ENCODE assay signal across 8 cellular contexts in genomic region chr2:169573974-169574299, GRCh38. TPM values are rescaled to one million over a fixed set of nuclear protein-coding genes. Genes with fewer than 3 reads are reported as not detected.
A peak's percentile ranks its signal among the peaks of the same experiment; 100 is the strongest.
DNase-seq lines count a peak whose midpoint lies in the region; ATAC-seq and TF ChIP-seq lines count a peak whose summit lies in the region.

No MANE protein-coding gene starts in this region.

- no peak for DNase-seq in right atrium auricular region (ENCODE audit: low spot score)
- DNase-seq in left cardiac atrium: no peak
- no peak for DNase-seq in ascending aorta (ENCODE audit: low spot score in 2 of 2)
- DNase-seq in memory B cell (ENCODE audit: low spot score in 2 of 2): no peak
- no peak for DNase-seq in vagina (ENCODE audit: extremely low spot score in 2 of 2)

- TF ChIP-seq POLR2A in vagina (IDR thresholded peaks at IDR 0.05): no peak

- H3K27ac Mint-ChIP-seq in memory B cell: peak overlapping the region; percentile 90

- ATAC-seq in left cardiac atrium (no peak), memory B cell (ENCODE audit: low read depth) (no peak), GM19035 (IDR thresholded peaks at IDR 0.05; ENCODE audit: unreplicated experiment) (no peak), GM19455 (IDR thresholded peaks at IDR 0.05; ENCODE audit: unreplicated experiment) (no peak), HG02840 (IDR thresholded peaks at IDR 0.05; ENCODE audit: low FRiP score, unreplicated experiment) (no peak)

- H3K27me3 ChIP-seq in right atrium auricular region: no peaks in the 10 kb centered on the region
- H3K27me3 ChIP-seq in ascending aorta: no peaks in the 10 kb centered on the region
- H3K27me3 ChIP-seq in vagina: no peaks in the 10 kb centered on the region

- no peak overlapping the region for H3K27ac ChIP-seq in right atrium auricular region
- peak overlapping the region in 1 of 2 donors; percentile 37 for H3K27ac ChIP-seq in ascending aorta
- H3K27ac ChIP-seq in vagina: peak overlapping the region; percentile 66

- H3K36me3 Mint-ChIP-seq in memory B cell: peaks cover 7% of the 10 kb centered on the region

- H3K36me3 ChIP-seq in right atrium auricular region (no peaks in the 10 kb centered on the region), ascending aorta (no peaks in the 10 kb centered on the region), vagina (no peaks in the 10 kb centered on the region)

- H3K4me1 ChIP-seq in right atrium auricular region: no peaks in the 10 kb centered on the region
- H3K4me1 ChIP-seq in ascending aorta: peaks cover 0 to 8% of the 10 kb centered on the region in 2 donors
- H3K4me1 ChIP-seq in vagina: peaks cover 16% of the 10 kb centered on the region

- H3K4me3 ChIP-seq in right atrium auricular region: peak overlapping the region; percentile 59 to 67
- H3K4me3 ChIP-seq in ascending aorta: peak overlapping the region; percentile 69 to 82
- H3K4me3 ChIP-seq in vagina: peak overlapping the region; percentile 51 to 84

- no peaks in the 10 kb centered on the region for H3K9me3 ChIP-seq in right atrium auricular region
- H3K9me3 ChIP-seq in ascending aorta: no peaks in the 10 kb centered on the region
- no peaks in the 10 kb centered on the region for H3K9me3 ChIP-seq in vagina

- H3K9me3 Mint-ChIP-seq in memory B cell: no peaks in the 10 kb centered on the region

- TF ChIP-seq CTCF in right atrium auricular region (IDR thresholded peaks at IDR 0.05) (no peak), ascending aorta (IDR thresholded peaks at IDR 0.05) (no peak), vagina (IDR thresholded peaks at IDR 0.05) (peak in 1 of 3 experiments; percentile 9)

- H3K4me3 Mint-ChIP-seq in memory B cell: peak overlapping the region; percentile 95

- H3K4me1 Mint-ChIP-seq in memory B cell: peaks cover 18% of the 10 kb centered on the region

- intact Hi-C loops in left cardiac atrium (cut with DNase I) (no loop called here), ascending aorta (cut with DNase I) (no loop called here), vagina (cut with DNase I) (loop anchor here (2.0 kb wide), 1 partner anchor 53 kb away; no protein-coding TSS in a partner anchor)

- no peaks in the 10 kb centered on the region for H3K27me3 Mint-ChIP-seq in memory B cell

RNA-seq across cellular contexts. Expression of gene FASTKD1, which starts 0.3 kb away (rescaled TPM):
- total RNA-seq in right atrium auricular region: 10 to 100 TPM; 22.6 to 26.7 TPM
- 10 to 100 TPM; 45.1 to 66.4 TPM for total RNA-seq in left cardiac atrium
- 5.5 TPM for total RNA-seq in ascending aorta
- 17.7 TPM for total RNA-seq in vagina

RNA-seq across cellular contexts. Expression of gene PPIG, which starts 10.2 kb away (rescaled TPM):
- total RNA-seq in right atrium auricular region: 10 to 100 TPM; 23.5 to 28.4 TPM
- 10 to 100 TPM; 33.7 to 45.3 TPM for total RNA-seq in left cardiac atrium
- total RNA-seq in ascending aorta: 30.2 TPM
- total RNA-seq in vagina: 48.1 TPM
